ENCODE assay signal across 14 cellular contexts in genomic region chr11:73393011-73393380, GRCh38. TPM values are rescaled to one million over a fixed set of nuclear protein-coding genes. Genes with fewer than 3 reads are reported as not detected.
DNase-seq lines count a peak whose midpoint lies in the region; ATAC-seq, FAIRE-seq and TF ChIP-seq lines count a peak whose summit lies in the region.
"Had no signal": no experiment of that assay in that cellular context is flagged by ENCODE, and none has a peak within 500 bp of the region (broad histone marks: within the 10 kb centered on the region; RNA-seq: fewer than 3 reads in every experiment).

No MANE protein-coding gene starts in this region.

- peak overlapping the region in 1 of 2 experiments; percentile 65; a peak in 2 of 4 replicates for H3K9ac ChIP-seq in K562 (ENCODE audit: insufficient read depth in 1 of 2, low read depth in 2 of 2, low read length in 2 of 2)

- peaks cover 0 to 49% of the 10 kb centered on the region in 2 experiments; a peak in 3 of 5 replicates for H3K4me1 ChIP-seq in K562 (replicated peaks in 1 of 2; ENCODE audit: control insufficient read depth in 2 of 2, insufficient read depth in 2 of 2, low read length in 2 of 2)
- no peaks in the 10 kb centered on the region for H3K4me1 ChIP-seq in naive thymus-derived CD4-positive, alpha-beta T cell (ENCODE audit: control insufficient read depth in 2 of 2, insufficient read depth in 2 of 2, low read length in 2 of 2)
- peaks cover 0 to 30% (median 2%) of the 10 kb centered on the region in 4 donors for H3K4me1 ChIP-seq in tibial nerve

- peaks cover 42% of the 10 kb centered on the region for H3K36me3 Mint-ChIP-seq in CD4-positive, alpha-beta T cell (ENCODE audit: low read depth)
- peaks cover 0 to 6% (median 0%) of the 10 kb centered on the region in 5 donors for H3K36me3 Mint-ChIP-seq in naive thymus-derived CD4-positive, alpha-beta T cell
- H3K36me3 Mint-ChIP-seq: WTC11 had no signal

- peaks cover 8% of the 10 kb centered on the region for H3K4me1 Mint-ChIP-seq in CD4-positive, alpha-beta T cell (ENCODE audit: low read depth)
- H3K4me1 Mint-ChIP-seq in naive thymus-derived CD4-positive, alpha-beta T cell = peaks cover 4 to 26% (median 10%) of the 10 kb centered on the region in 7 donors

- H3K9me3 ChIP-seq in CD4-positive, alpha-beta T cell (ENCODE audit: control insufficient read depth, low read length) = no peaks in the 10 kb centered on the region
- H3K9me3 ChIP-seq in K562 (replicated peaks; ENCODE audit: control insufficient read depth, insufficient read depth, low read depth, low read length) (no peaks in the 10 kb centered on the region), tibial nerve (no peaks in the 10 kb centered on the region)
- H3K9me3 ChIP-seq in naive thymus-derived CD4-positive, alpha-beta T cell (ENCODE audit: control insufficient read depth in 2 of 3, low read length in 3 of 3) = no peaks in the 10 kb centered on the region
- H3K9me3 ChIP-seq: gastrocnemius medialis had no signal

- peaks cover 5% of the 10 kb centered on the region for H3K79me2 ChIP-seq in K562 (ENCODE audit: control insufficient read depth, insufficient read depth, low read length)

- no peak overlapping the region for H3K4me2 ChIP-seq in K562 (ENCODE audit: insufficient read depth, low read length)
- H3K4me2 ChIP-seq: PC-9 had no signal

- 83% methylated on average over 6 of the region's 7 CpGs for WGBS in K562 (ENCODE audit: insufficient coverage, low coverage, missing lambda C conversion rate)
- 90 to 91% methylated on average over 7 of the region's 7 CpGs for WGBS in tibial nerve, 2 donors

- no peaks in the 10 kb centered on the region for H3K27me3 Mint-ChIP-seq in CD4-positive, alpha-beta T cell
- no peaks in the 10 kb centered on the region for H3K27me3 Mint-ChIP-seq in naive thymus-derived CD4-positive, alpha-beta T cell

- H3K27ac Mint-ChIP-seq in CD4-positive, alpha-beta T cell = peak overlapping the region; percentile 73
- H3K27ac Mint-ChIP-seq in naive thymus-derived CD4-positive, alpha-beta T cell = peak overlapping the region in 5 of 9 donors; percentile 53 to 75 (median 56)
- H3K27ac Mint-ChIP-seq: activated naive CD4-positive, alpha-beta T cell treated with anti-CD3 and anti-CD28 coated beads for 36 hours; CD8-positive, alpha-beta T cell; WTC11 had no signal

- H3K4me3 ChIP-seq in K562 (no peak overlapping the region), tibial nerve (no peak overlapping the region)
- no peak overlapping the region for H3K4me3 ChIP-seq in naive thymus-derived CD4-positive, alpha-beta T cell (ENCODE audit: low read length)
- H3K4me3 ChIP-seq: gastrocnemius medialis, PC-9 had no signal

- no peak overlapping the region for H2AFZ ChIP-seq in K562 (ENCODE audit: low read depth, low read length)
- H2AFZ ChIP-seq: PC-9 had no signal

- intact Hi-C loops in CD4-positive, alpha-beta T cell (cut with DNase I, micrococcal nuclease) = loop anchor here (1.0 to 10.0 kb wide), 4 partner anchors 16 to 88 kb away; partner anchors contain the start of genes ARHGEF17 (in 2 of the 2) and RELT (in 1 of the 2)
- intact Hi-C loops in K562 (cut with micrococcal nuclease) = loop anchor here (1.0 to 2.0 kb wide), 2 partner anchors 16 to 42 kb away; partner anchors contain the start of gene RELT
- intact Hi-C loops in naive thymus-derived CD4-positive, alpha-beta T cell (cut with micrococcal nuclease) = loop anchor here (1.0 to 2.0 kb wide), 4 partner anchors 16 to 86 kb away; partner anchors contain the start of gene RELT (in 2 of the 2)

- H3K36me3 ChIP-seq in K562 (ENCODE audit: control insufficient read depth, insufficient read depth, low read length) = peaks cover 80% of the 10 kb centered on the region; the same call in 2 of the 3 replicates
- H3K36me3 ChIP-seq in naive thymus-derived CD4-positive, alpha-beta T cell (ENCODE audit: control insufficient read depth in 2 of 3, insufficient read depth in 3 of 3, low read length in 3 of 3) = peaks cover 0 to 33% (median 3%) of the 10 kb centered on the region in 3 experiments
- peaks cover 0 to 3% (median 0%) of the 10 kb centered on the region in 3 donors for H3K36me3 ChIP-seq in tibial nerve

- in situ Hi-C loops in K562 (cut with MboI) = loop anchor here (5.0 kb wide), 2 partner anchors 41 to 86 kb away; partner anchors contain the start of gene ARHGEF17

- no TSS peak for BruUV-seq in K562 (replicated peaks; lab: Mats Ljungman, UMichigan)

- H3K27ac ChIP-seq in CD4-positive, alpha-beta T cell (ENCODE audit: low read depth, low read length) = no peak overlapping the region
- H3K27ac ChIP-seq in K562 (ENCODE audit: extremely low read depth, low read depth, low read length) = peak overlapping the region; percentile 8; the same call in 2 of the 3 replicates
- no peak overlapping the region for H3K27ac ChIP-seq in naive thymus-derived CD4-positive, alpha-beta T cell (ENCODE audit: low read depth, low read length)
- H3K27ac ChIP-seq in tibial nerve = no peak overlapping the region
- H3K27ac ChIP-seq: PC-9 had no signal

- no peak for TF ChIP-seq CTCF in CD4-positive, alpha-beta T cell (IDR thresholded peaks at IDR 0.05)
- TF ChIP-seq CTCF in K562 (IDR thresholded peaks at IDR 0.05 in 2 of 3, conservative IDR thresholded peaks at IDR 0.05 in 1 of 3; ENCODE audit: insufficient read depth in 2 of 3, low read depth in 1 of 3, low read length in 3 of 3) (no peak), tibial nerve (IDR thresholded peaks at IDR 0.05) (no peak)

- peak; percentile 4 for ATAC-seq in CD4-positive, alpha-beta T cell (ENCODE audit: poor library complexity)
- ATAC-seq in K562 (peak; percentile 4; the same call in 2 of the 3 replicates), GM19351 (IDR thresholded peaks at IDR 0.05; ENCODE audit: unreplicated experiment) (no peak)
- no peak for ATAC-seq in naive thymus-derived CD4-positive, alpha-beta T cell

- CTCF ChIA-PET in CD4-positive, alpha-beta T cell (lab: Charles Lee) = interaction anchor here (1.0 to 1.9 kb wide), 5 partner anchors 14 to 42 kb away, joined by 3 to 67 read pairs (median 4); no protein-coding TSS in a partner anchor
- CTCF ChIA-PET in K562 (lab: Yijun Ruan, JAX; ENCODE audit: low intra/inter-chr PET ratio) = interaction anchor here (0.7 to 4.0 kb wide), 4 partner anchors 17 to 269 kb away, joined by 3 to 51 read pairs (median 6); partner anchors contain the start of gene RELT
- CTCF ChIA-PET in naive thymus-derived CD4-positive, alpha-beta T cell (lab: Charles Lee) = interaction anchor here (0.6 to 16.0 kb wide), 12 partner anchors 8 to 612 kb away, joined by 3 to 205 read pairs (median 4); no protein-coding TSS in a partner anchor

- H3K9me3 Mint-ChIP-seq in CD4-positive, alpha-beta T cell = no peaks in the 10 kb centered on the region
- peaks cover 0 to 1% (median 0%) of the 10 kb centered on the region in 11 donors for H3K9me3 Mint-ChIP-seq in naive thymus-derived CD4-positive, alpha-beta T cell
- H3K9me3 Mint-ChIP-seq: activated naive CD4-positive, alpha-beta T cell treated with anti-CD3 and anti-CD28 coated beads for 36 hours; CD8-positive, alpha-beta T cell; WTC11 had no signal

- no peaks in the 10 kb centered on the region for H3K27me3 ChIP-seq in CD4-positive, alpha-beta T cell (ENCODE audit: control insufficient read depth, insufficient read depth, low read length)
- no peaks in the 10 kb centered on the region for H3K27me3 ChIP-seq in K562 (ENCODE audit: control insufficient read depth in 2 of 2, insufficient read depth in 2 of 2, low read length in 2 of 2)
- no peaks in the 10 kb centered on the region for H3K27me3 ChIP-seq in naive thymus-derived CD4-positive, alpha-beta T cell (ENCODE audit: control insufficient read depth in 2 of 2, insufficient read depth in 2 of 2, low read length in 2 of 2)
- H3K27me3 ChIP-seq in tibial nerve = no peaks in the 10 kb centered on the region
- H3K27me3 ChIP-seq: gastrocnemius medialis had no signal

- TF ChIP-seq RAD21 in K562 (CRISPR knock-in tag; conservative IDR thresholded peaks at IDR 0.05 in 1 of 2, IDR thresholded peaks at IDR 0.05 in 1 of 2) = no peak

- DNase-seq in CD4-positive, alpha-beta T cell = no peak
- peak; percentile 32 for DNase-seq in HK-2 (ENCODE audit: unreplicated experiment)
- no peak for DNase-seq in K562 (ENCODE audit: extremely low read depth in 1 of 4, low spot score in 3 of 4)
- no peak for DNase-seq in naive thymus-derived CD4-positive, alpha-beta T cell
- DNase-seq in T1000 (lab: John Stamatoyannopoulos, UW) = no peak
- DNase-seq in tibial nerve (ENCODE audit: low spot score in 2 of 2) = no peak
- DNase-seq: NCI-H187 treated with DMSO at 0.1 percent for 48 hours had no signal

- TF ChIP-seq EP300 in K562 (IDR thresholded peaks at IDR 0.05; ENCODE audit: low read length) = no peak
- TF ChIP-seq EP300 in tibial nerve (IDR thresholded peaks at IDR 0.05) = no peak

- no peak for FAIRE-seq in K562 (lab: Jason Lieb, UNC)
- FAIRE-seq: endometrium had no signal

- peaks cover 24% of the 10 kb centered on the region; the same call in 1 of the 2 replicates for H4K20me1 ChIP-seq in K562 (replicated peaks; ENCODE audit: control insufficient read depth, insufficient read depth, low read length)

- POLR2A ChIA-PET in CD4-positive, alpha-beta T cell (lab: Charles Lee) = interaction anchor here (0.9 to 1.5 kb wide), 5 partner anchors 8 to 42 kb away, joined by 3 to 8 read pairs (median 4); no protein-coding TSS in a partner anchor
- POLR2A ChIA-PET in K562 (lab: Yijun Ruan, JAX) = interaction anchor here (0.5 to 1.5 kb wide), 8 partner anchors 11 to 560 kb away, joined by 3 to 7 read pairs (median 4); no protein-coding TSS in a partner anchor
- POLR2A ChIA-PET in naive thymus-derived CD4-positive, alpha-beta T cell (lab: Charles Lee) = interaction anchor here (0.6 to 1.9 kb wide), 5 partner anchors 8 to 129 kb away, joined by 3 to 7 read pairs (median 4); no protein-coding TSS in a partner anchor

- peak overlapping the region; percentile 30 for H3K4me3 Mint-ChIP-seq in CD4-positive, alpha-beta T cell
- no peak overlapping the region for H3K4me3 Mint-ChIP-seq in naive thymus-derived CD4-positive, alpha-beta T cell
- H3K4me3 Mint-ChIP-seq: activated naive CD4-positive, alpha-beta T cell treated with anti-CD3 and anti-CD28 coated beads for 36 hours; CD8-positive, alpha-beta T cell; WTC11 had no signal

- H3K9me1 ChIP-seq in K562 (ENCODE audit: control insufficient read depth, insufficient read depth, low read length) = peaks cover 6% of the 10 kb centered on the region

- no peak for TF ChIP-seq POLR2A in K562 (conservative IDR thresholded peaks at IDR 0.05)
- no peak for TF ChIP-seq POLR2A in tibial nerve (IDR thresholded peaks at IDR 0.05)

RNA-seq across cellular contexts. Expression of gene RELT, which starts 16.8 kb away (rescaled TPM):
- 100 to 1,000 TPM; 107 to 114 TPM for total RNA-seq in CD4-positive, alpha-beta T cell
- 24.0 and 79.7 TPM in 2 replicates for total RNA-seq in K562 (2011; cell fraction: chromatin; rRNA removed; ENCODE audit: low replicate concordance)
- total RNA-seq in K562 (2011; cell fraction: nucleolus; rRNA removed) = 52.2 and 56.9 TPM in 2 replicates
- 38.4 and 46.9 TPM in 2 replicates for total RNA-seq in K562 (2011; cell fraction: nucleoplasm; rRNA removed)
- 11.2 and 13.3 TPM in 2 replicates for total RNA-seq in K562 (2014; rRNA removed)
- 3.1 and 3.8 TPM in 2 replicates for total RNA-seq in K562 (2014; rRNA removed; fragmentation: Illumina TruSeq; extraction: Trizol)
- 9.6 and 9.8 TPM in 2 replicates for total RNA-seq in K562 (2015; rRNA removed; fragmentation: Illumina TruSeq; extraction: Trizol)
- 18.4 and 20.2 TPM in 2 replicates for total RNA-seq in K562 (2021)
- polyA plus RNA-seq in K562 (2011; rRNA removed) = 7.4 and 11.8 TPM in 2 replicates
- polyA plus RNA-seq in K562 (2011; cell fraction: cytosol; rRNA removed) = 11.0 and 16.5 TPM in 2 replicates
- 55.1 and 73.5 TPM in 2 replicates for polyA plus RNA-seq in K562 (2011; cell fraction: nucleus; rRNA removed)
- 8.7 and 14.0 TPM in 2 replicates for polyA plus RNA-seq in K562 (2012)
- polyA plus RNA-seq in K562 (2014; fragmentation: Illumina TruSeq; extraction: Trizol) = 6.0 and 8.6 TPM in 2 replicates
- 1 to 10 TPM; 1.1 to 1.2 TPM for polyA plus RNA-seq in K562 (2014; fragmentation: Nextera tagmentation; extraction: Ambion mirVana)
- 14.4 and 14.9 TPM in 2 replicates for polyA plus RNA-seq in K562 (2014; rRNA removed)
- 4.7 and 6.0 TPM in 2 replicates for polyA minus RNA-seq in K562 (2011; rRNA and poly(A)+ RNA removed)
- 7.3 and 8.5 TPM in 2 replicates for polyA minus RNA-seq in K562 (2011; cell fraction: cytosol; rRNA and poly(A)+ RNA removed)
- 18.2 and 20.5 TPM in 2 replicates for polyA minus RNA-seq in K562 (2011; cell fraction: nucleus; rRNA and poly(A)+ RNA removed)
- 100 to 1,000 TPM in 2 of 5 experiments, 10 to 100 TPM in 3; 11.9 to 275 (median 28.4) TPM for total RNA-seq in naive thymus-derived CD4-positive, alpha-beta T cell
- polyA plus RNA-seq in naive thymus-derived CD4-positive, alpha-beta T cell = 1 to 10 TPM; 2.0 to 6.4 TPM
- total RNA-seq in tibial nerve = 1 to 10 TPM; 2.4 to 6.0 (median 2.5) TPM

Comparison
In these comparisons a context has a peak if more than half of its experiments do, and no peak if none do; other contexts are left out.
1. ATAC-seq: peak in CD4-positive, alpha-beta T cell (single experiment) and K562 (single experiment); none in naive thymus-derived CD4-positive, alpha-beta T cell (single experiment) and GM19351 (single experiment).